Comparison of ENCODE assay signal across 1 cellular context in the genomic region with DNA sequence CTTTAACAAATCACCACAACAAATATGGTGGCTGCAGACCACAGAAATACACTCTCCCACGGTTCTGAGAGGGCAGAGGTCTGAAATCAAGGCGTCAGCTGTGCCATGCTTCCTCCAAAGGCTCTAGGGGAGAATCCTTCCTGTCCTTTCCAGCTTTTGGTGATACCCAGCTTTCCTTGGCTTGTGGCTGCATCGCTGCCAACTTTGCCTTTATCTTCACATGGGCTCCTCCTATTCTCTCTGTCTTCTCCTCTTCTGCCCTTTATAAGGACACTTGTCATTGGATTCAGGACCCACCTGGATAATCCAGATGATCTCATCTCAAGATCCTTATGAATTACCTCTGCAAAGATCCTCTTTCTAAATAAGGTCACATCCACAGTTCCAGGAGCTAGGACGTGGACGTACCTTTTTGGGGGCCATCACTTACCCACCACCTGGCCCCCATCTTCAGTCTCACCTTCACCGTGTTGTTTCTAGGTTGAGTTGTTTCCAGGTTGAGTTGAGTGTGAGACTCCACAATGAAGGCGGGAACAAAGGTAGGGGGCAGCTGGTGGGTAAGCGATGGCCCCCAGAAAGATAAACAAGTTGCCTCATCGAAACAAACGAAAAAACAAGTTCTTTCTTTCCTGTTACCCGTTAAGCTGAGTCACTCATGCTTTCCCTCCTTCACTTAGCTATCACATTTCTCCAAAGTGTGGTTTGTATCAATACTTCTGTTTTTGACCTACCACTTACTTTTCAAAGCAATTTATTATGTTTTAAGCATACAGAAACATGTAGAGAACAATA.
TF ChIP-seq lines count a peak whose summit lies in the region.

No MANE protein-coding gene starts in this region.

TF ChIP-seq in IMR-90, 13 proteins besides CTCF, POLR2A, EP300 and RAD21:
- TF ChIP-seq CHD1 (IDR thresholded peaks at IDR 0.05; ENCODE audit: low read depth, low read length) (no peak), CEBPB (IDR thresholded peaks at IDR 0.05; ENCODE audit: low read depth, low read length) (no peak), BHLHE40 (IDR thresholded peaks at IDR 0.05; ENCODE audit: low read depth, low read length) (no peak), MAFK (IDR thresholded peaks at IDR 0.05; ENCODE audit: low read depth, low read length) (no peak), RFX5 (IDR thresholded peaks at IDR 0.05; ENCODE audit: low read depth, low read length) (no peak), MAZ (IDR thresholded peaks at IDR 0.05; ENCODE audit: borderline replicate concordance, low read depth, low read length) (no peak)
- TF ChIP-seq, protein P1, sequence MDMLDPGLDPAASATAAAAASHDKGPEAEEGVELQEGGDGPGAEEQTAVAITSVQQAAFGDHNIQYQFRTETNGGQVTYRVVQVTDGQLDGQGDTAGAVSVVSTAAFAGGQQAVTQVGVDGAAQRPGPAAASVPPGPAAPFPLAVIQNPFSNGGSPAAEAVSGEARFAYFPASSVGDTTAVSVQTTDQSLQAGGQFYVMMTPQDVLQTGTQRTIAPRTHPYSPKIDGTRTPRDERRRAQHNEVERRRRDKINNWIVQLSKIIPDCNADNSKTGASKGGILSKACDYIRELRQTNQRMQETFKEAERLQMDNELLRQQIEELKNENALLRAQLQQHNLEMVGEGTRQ (IDR thresholded peaks at IDR 0.05; ENCODE audit: low read depth, low read length): no peak
